In genomic region chr7:67738145-67738544, GRCh38 we compare ENCODE assay signal across 22 cellular contexts.
DNase-seq lines count a peak whose midpoint lies in the region; ATAC-seq, FAIRE-seq and TF ChIP-seq lines count a peak whose summit lies in the region.
"Had no signal": no experiment of that assay in that cellular context is flagged by ENCODE, and none has a peak within 500 bp of the region (broad histone marks: within the 10 kb centered on the region; RNA-seq: fewer than 3 reads in every experiment).

No MANE protein-coding gene starts in this region.

- CTCF ChIA-PET in HepG2 (lab: Yijun Ruan, JAX; ENCODE audit: low intra/inter-chr PET ratio, low total read pairs) = no interaction called here
- CTCF ChIA-PET in K562 (lab: Yijun Ruan, JAX; ENCODE audit: low intra/inter-chr PET ratio) = no interaction called here

- H3K27me3 ChIP-seq in HepG2 (ENCODE audit: control insufficient read depth in 1 of 2, insufficient read depth in 2 of 2, low read length in 2 of 2) (no peaks in the 10 kb centered on the region), right lobe of liver (no peaks in the 10 kb centered on the region), K562 (ENCODE audit: control insufficient read depth in 2 of 2, insufficient read depth in 2 of 2, low read length in 2 of 2) (no peaks in the 10 kb centered on the region; a peak in 1 of 5 replicates), stomach smooth muscle (ENCODE audit: control insufficient read depth in 1 of 2, insufficient read depth in 2 of 2, low read length in 2 of 2) (no peaks in the 10 kb centered on the region)
- H3K27me3 ChIP-seq: BE2C had no signal

- H3K36me3 ChIP-seq in HepG2 (replicated peaks in 1 of 2; ENCODE audit: control insufficient read depth in 1 of 2, insufficient read depth in 2 of 2, low read length in 2 of 2) (no peaks in the 10 kb centered on the region), right lobe of liver (no peaks in the 10 kb centered on the region), K562 (ENCODE audit: control insufficient read depth, insufficient read depth, low read length) (no peaks in the 10 kb centered on the region), stomach smooth muscle (ENCODE audit: control insufficient read depth in 2 of 2, insufficient read depth in 2 of 2, low read length in 2 of 2) (no peaks in the 10 kb centered on the region)
- H3K36me3 ChIP-seq: BE2C, HAP-1 had no signal

- no peak for TF ChIP-seq POLR2A in HepG2 (IDR thresholded peaks at IDR 0.05; ENCODE audit: insufficient read depth in 1 of 2, low read depth in 2 of 2, low read length in 2 of 2)
- TF ChIP-seq POLR2A in right lobe of liver (IDR thresholded peaks at IDR 0.05) = no peak
- no peak for TF ChIP-seq POLR2A in K562 (conservative IDR thresholded peaks at IDR 0.05)

- TF ChIP-seq EP300 in HepG2 (IDR thresholded peaks at IDR 0.05; ENCODE audit: low read depth in 2 of 2, low read length in 2 of 2) (no peak), HepG2 (CRISPR knock-in tag; IDR thresholded peaks at IDR 0.05; ENCODE audit: borderline replicate concordance) (no peak), K562 (IDR thresholded peaks at IDR 0.05; ENCODE audit: low read length) (no peak)

- H2AFZ ChIP-seq in HepG2 (ENCODE audit: low read length) (no peak overlapping the region), K562 (ENCODE audit: low read depth, low read length) (no peak overlapping the region)
- H2AFZ ChIP-seq: GM23248 had no signal

- TF ChIP-seq RAD21 in HepG2 (CRISPR knock-in tag; IDR thresholded peaks at IDR 0.05) (no peak), K562 (CRISPR knock-in tag; conservative IDR thresholded peaks at IDR 0.05 in 1 of 2, IDR thresholded peaks at IDR 0.05 in 1 of 2) (no peak)

- no peak for DNase-seq in HepG2 (ENCODE audit: low spot score)
- no peak for DNase-seq in right lobe of liver
- DNase-seq in K562 (ENCODE audit: extremely low read depth in 1 of 4, low spot score in 3 of 4) = no peak
- no peak for DNase-seq in NCI-H510A treated with DMSO at 0.1 percent for 48 hours (lab: John Stamatoyannopoulos, UW)
- no peak for DNase-seq in NCI-H1048 (lab: John Stamatoyannopoulos, UW)
- no peak for DNase-seq in NCI-H446 (lab: John Stamatoyannopoulos, UW)
- DNase-seq: 8988T; ACHN; BE2C; C1 segment of cervical spinal cord; CD4-positive, CD25-positive, alpha-beta regulatory T cell; CD8-positive, alpha-beta memory T cell; COR-L47; DMS53; DND-41; EL; GM23248 had no signal

- BruUV-seq in HepG2 (replicated peaks; lab: Mats Ljungman, UMichigan) (no TSS peak), K562 (replicated peaks; lab: Mats Ljungman, UMichigan) (no TSS peak)

- H3K4me3 ChIP-seq in HepG2 (replicated peaks in 1 of 3; ENCODE audit: insufficient read depth in 1 of 3, low read depth in 2 of 3, low read length in 3 of 3) (no peak overlapping the region), right lobe of liver (no peak overlapping the region), K562 (no peak overlapping the region), stomach smooth muscle (ENCODE audit: low read length in 2 of 2) (no peak overlapping the region)
- H3K4me3 ChIP-seq: GM23248, HAP-1 had no signal

- H3K79me2 ChIP-seq in HepG2 (ENCODE audit: insufficient read depth, low read length) (no peaks in the 10 kb centered on the region), K562 (ENCODE audit: control insufficient read depth, insufficient read depth, low read length) (no peaks in the 10 kb centered on the region)

- H3K9me1 ChIP-seq in K562 (ENCODE audit: control insufficient read depth, insufficient read depth, low read length) = no peaks in the 10 kb centered on the region

- no peak overlapping the region for H3K4me2 ChIP-seq in HepG2 (ENCODE audit: low read depth, low read length)
- no peak overlapping the region for H3K4me2 ChIP-seq in K562 (ENCODE audit: insufficient read depth, low read length)

- POLR2A ChIA-PET in HepG2 (lab: Yijun Ruan, JAX) = no interaction called here
- POLR2A ChIA-PET in K562 (lab: Yijun Ruan, JAX) = no interaction called here

- intact Hi-C loops in HepG2 (cut with micrococcal nuclease; ENCODE audit: unreplicated experiment) = no loop called here
- intact Hi-C loops in right lobe of liver (cut with DNase I) = no loop called here
- intact Hi-C loops in K562 (cut with micrococcal nuclease) = no loop called here

- H3K4me1 ChIP-seq in HepG2 (ENCODE audit: insufficient read depth, low read length) (no peaks in the 10 kb centered on the region), right lobe of liver (peaks cover 0 to 5% (median 2%) of the 10 kb centered on the region in 4 donors), K562 (replicated peaks in 1 of 2; ENCODE audit: control insufficient read depth in 2 of 2, insufficient read depth in 2 of 2, low read length in 2 of 2) (no peaks in the 10 kb centered on the region), stomach smooth muscle (ENCODE audit: control insufficient read depth, insufficient read depth, low read length) (no peaks in the 10 kb centered on the region)
- H3K4me1 ChIP-seq: BE2C, HAP-1 had no signal

- no peak for ATAC-seq in HepG2
- ATAC-seq in right lobe of liver = no peak
- ATAC-seq in K562 = no peak

- in situ Hi-C loops in HepG2 (cut with HindIII; ENCODE audit: extremely low pct_ligation_motif_present, low pct_unique_long_range_greater_than_20kb) = no loop called here
- in situ Hi-C loops in K562 (cut with MboI) = no loop called here

- H4K20me1 ChIP-seq in HepG2 (ENCODE audit: insufficient read depth, low read length) = no peaks in the 10 kb centered on the region
- H4K20me1 ChIP-seq in K562 (replicated peaks; ENCODE audit: control insufficient read depth, insufficient read depth, low read length) = no peaks in the 10 kb centered on the region

- H3K27ac ChIP-seq in HepG2 (ENCODE audit: extremely low read length, insufficient read depth, low read length) (no peak overlapping the region), right lobe of liver (peak overlapping the region in 1 of 3 donors; percentile 42), K562 (ENCODE audit: extremely low read depth, low read depth, low read length) (no peak overlapping the region), stomach smooth muscle (ENCODE audit: low read length) (peak overlapping the region; percentile 12)
- H3K27ac ChIP-seq: GM23248, HL-60 had no signal

- WGBS in HepG2 (ENCODE audit: low lambda C conversion rate) = 8% methylated on average over 3 of the region's 3 CpGs
- 79% methylated on average over 3 of the region's 3 CpGs for WGBS in right lobe of liver (ENCODE audit: insufficient coverage, low coverage, low lambda C conversion rate, missing lambda C conversion rate)
- 4% methylated on average over 3 of the region's 3 CpGs for WGBS in K562 (ENCODE audit: insufficient coverage, low coverage, missing lambda C conversion rate)

- FAIRE-seq in HepG2 (lab: Jason Lieb, UNC) (no peak), K562 (lab: Jason Lieb, UNC) (no peak)
- FAIRE-seq: GM12891, GM19239 had no signal

- TF ChIP-seq CTCF in HepG2 (CRISPR knock-in tag; IDR thresholded peaks at IDR 0.05) (no peak), right lobe of liver (IDR thresholded peaks at IDR 0.05) (no peak), K562 (IDR thresholded peaks at IDR 0.05 in 2 of 3, conservative IDR thresholded peaks at IDR 0.05 in 1 of 3; ENCODE audit: insufficient read depth in 2 of 3, low read depth in 1 of 3, low read length in 3 of 3) (no peak)

- H3K9me3 ChIP-seq in HepG2 (ENCODE audit: low read length) (peaks cover 6% of the 10 kb centered on the region; the same call in 1 of the 2 replicates), right lobe of liver (no peaks in the 10 kb centered on the region), K562 (replicated peaks; ENCODE audit: control insufficient read depth, insufficient read depth, low read depth, low read length) (no peaks in the 10 kb centered on the region), stomach smooth muscle (ENCODE audit: control insufficient read depth in 2 of 2, low read length in 2 of 2) (peaks cover 0 to 2% of the 10 kb centered on the region in 2 donors)
- H3K9me3 ChIP-seq: BE2C, HAP-1 had no signal

- no peak overlapping the region for H3K9ac ChIP-seq in HepG2 (ENCODE audit: insufficient read depth, low read depth, low read length)
- no peak overlapping the region for H3K9ac ChIP-seq in K562 (ENCODE audit: insufficient read depth in 1 of 2, low read depth in 2 of 2, low read length in 2 of 2)
- no peak overlapping the region for H3K9ac ChIP-seq in stomach smooth muscle (ENCODE audit: low read length in 2 of 2)
- H3K9ac ChIP-seq: GM23248 had no signal

TF ChIP-seq in HepG2, 621 proteins besides CTCF, POLR2A, EP300 and RAD21 (continues in another document):
- TF ChIP-seq IKZF4 (CRISPR knock-in tag; IDR thresholded peaks at IDR 0.05; ENCODE audit: borderline replicate concordance, low read depth, not compliant biosample characterization) (no peak), RAD51 (IDR thresholded peaks at IDR 0.05; ENCODE audit: borderline replicate concordance) (peak; percentile 94)

TF ChIP-seq in K562, 482 proteins besides CTCF, POLR2A, EP300 and RAD21 (continues in another document):
- no peak for TF ChIP-seq MEF2A (IDR thresholded peaks at IDR 0.05; ENCODE audit: control insufficient read depth, low read depth, low read length)
- TF ChIP-seq FOXM1 (IDR thresholded peaks at IDR 0.05; ENCODE audit: low read depth) = no peak
- no peak for TF ChIP-seq FOXM1 (CRISPR knock-in tag; IDR thresholded peaks at IDR 0.05; ENCODE audit: low read depth)
- TF ChIP-seq USF2 (CRISPR knock-in tag; IDR thresholded peaks at IDR 0.05) = peak; percentile 17; the same call in 1 of the 2 replicates
- TF ChIP-seq TOE1 (IDR thresholded peaks at IDR 0.05; ENCODE audit: borderline replicate concordance) = peak; percentile 72
- no peak for TF ChIP-seq TOE1 (CRISPR knock-in tag; IDR thresholded peaks at IDR 0.05; ENCODE audit: borderline replicate concordance, low read depth)
- TF ChIP-seq TEAD1 (CRISPR knock-in tag; IDR thresholded peaks at IDR 0.05) = no peak
- peak; percentile 36 for TF ChIP-seq CBFA2T2 (conservative IDR thresholded peaks at IDR 0.05)
- TF ChIP-seq DPF2 (IDR thresholded peaks at IDR 0.05) = no peak
- peak; percentile 77 for TF ChIP-seq RAD51 (IDR thresholded peaks at IDR 0.05; ENCODE audit: borderline replicate concordance, low read depth)
- TF ChIP-seq HDAC3 (IDR thresholded peaks at IDR 0.05; ENCODE audit: borderline replicate concordance, partially characterized antibody) = no peak

Comparison
In these comparisons a context has a peak if more than half of its experiments do, and no peak if none do; other contexts are left out.
1. Of the 241 proteins assayed by ChIP-seq in both HepG2 and K562: peak only in HepG2: none; only in K562: TFE3; in both: RAD51; in neither: 237; mixed calls (peak in some experiments, not most) for 2.